ENCODE assay signal across 18 cellular contexts in the genomic region with DNA sequence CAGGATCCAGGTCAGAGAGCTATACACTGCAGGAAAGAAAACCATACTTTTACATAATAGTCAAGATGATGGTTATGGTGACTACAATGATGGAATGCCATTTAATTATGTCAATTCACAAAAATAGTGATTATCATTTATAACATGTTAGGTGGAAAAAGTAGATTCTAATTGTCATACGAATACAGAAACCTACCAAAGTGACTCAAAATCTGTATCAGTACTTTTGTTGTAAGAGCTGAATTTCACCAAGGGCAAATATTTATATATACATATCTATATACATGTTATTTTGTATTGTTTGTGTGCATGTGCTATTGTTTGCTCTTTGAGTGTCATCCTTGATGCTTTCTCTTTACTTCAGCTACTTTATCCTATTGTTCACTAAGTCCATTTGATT.
DNase-seq lines count a peak whose midpoint lies in the region; ATAC-seq, FAIRE-seq and TF ChIP-seq lines count a peak whose summit lies in the region.
"Had no signal": no experiment of that assay in that cellular context is flagged by ENCODE, and none has a peak within 500 bp of the region (broad histone marks: within the 10 kb centered on the region; RNA-seq: fewer than 3 reads in every experiment).

No MANE protein-coding gene starts in this region.

- H3K9me3 Mint-ChIP-seq in activated CD4-positive, alpha-beta memory T cell treated with anti-CD3 and anti-CD28 coated beads for 36 hours, result peaks cover 7% of the 10 kb centered on the region
- H3K9me3 Mint-ChIP-seq in activated CD4-positive, alpha-beta memory T cell treated with anti-CD3 and anti-CD28 coated beads, Interleukin-2, amount 10 ng/mL, durations not matched to agents 7 days and 5 days, result peaks cover 9% of the 10 kb centered on the region
- peaks cover 5% of the 10 kb centered on the region for H3K9me3 Mint-ChIP-seq in activated naive CD8-positive, alpha-beta T cell (ENCODE audit: low read depth)
- H3K9me3 Mint-ChIP-seq in activated naive CD8-positive, alpha-beta T cell treated with anti-CD3 and anti-CD28 coated beads for 36 hours, result peaks cover 15% of the 10 kb centered on the region
- H3K9me3 Mint-ChIP-seq in activated T-helper 17 cell treated with anti-CD3 and anti-CD28 coated beads, Interleukin-2, amount 50 U/mL, for 72 hours, result peaks cover 9% of the 10 kb centered on the region
- H3K9me3 Mint-ChIP-seq in stimulated activated effector memory CD8-positive, alpha-beta T cell treated with anti-CD3 and anti-CD28 coated beads, Interleukin-12 subunit alpha, Interleukin-12 subunit beta, amount 100 ng/mL, for 72 hours, result peaks cover 5% of the 10 kb centered on the region

- intact Hi-C loops in activated CD4-positive, alpha-beta memory T cell treated with anti-CD3 and anti-CD28 coated beads for 36 hours (cut with micrococcal nuclease), result loop anchor here (1.0 to 10.0 kb wide), 2 partner anchors 56 to 824 kb away; partner anchors contain the start of gene USP38

- peak overlapping the region; percentile 84 for H3K27ac Mint-ChIP-seq in activated CD4-positive, alpha-beta memory T cell treated with anti-CD3 and anti-CD28 coated beads for 36 hours
- H3K27ac Mint-ChIP-seq in activated CD4-positive, alpha-beta memory T cell treated with anti-CD3 and anti-CD28 coated beads, Interleukin-2, amount 10 ng/mL, durations not matched to agents 7 days and 5 days, result no peak overlapping the region
- H3K27ac Mint-ChIP-seq in activated naive CD8-positive, alpha-beta T cell, result peak overlapping the region; percentile 88
- no peak overlapping the region for H3K27ac Mint-ChIP-seq in activated naive CD8-positive, alpha-beta T cell treated with anti-CD3 and anti-CD28 coated beads for 36 hours
- H3K27ac Mint-ChIP-seq in activated T-helper 17 cell treated with anti-CD3 and anti-CD28 coated beads, Interleukin-2, amount 50 U/mL, for 72 hours, result peak overlapping the region; percentile 65
- no peak overlapping the region for H3K27ac Mint-ChIP-seq in stimulated activated effector memory CD8-positive, alpha-beta T cell treated with anti-CD3 and anti-CD28 coated beads, Interleukin-12 subunit alpha, Interleukin-12 subunit beta, amount 100 ng/mL, for 72 hours

- H3K4me1 Mint-ChIP-seq in activated CD4-positive, alpha-beta memory T cell treated with anti-CD3 and anti-CD28 coated beads for 36 hours (ENCODE audit: low read depth), result peaks cover 85% of the 10 kb centered on the region
- H3K4me1 Mint-ChIP-seq in activated CD4-positive, alpha-beta memory T cell treated with anti-CD3 and anti-CD28 coated beads, Interleukin-2, amount 10 ng/mL, durations not matched to agents 7 days and 5 days, result peaks cover 66% of the 10 kb centered on the region
- H3K4me1 Mint-ChIP-seq in activated naive CD8-positive, alpha-beta T cell (ENCODE audit: low read depth), result peaks cover 84% of the 10 kb centered on the region
- peaks cover 65% of the 10 kb centered on the region for H3K4me1 Mint-ChIP-seq in activated naive CD8-positive, alpha-beta T cell treated with anti-CD3 and anti-CD28 coated beads for 36 hours
- peaks cover 62% of the 10 kb centered on the region for H3K4me1 Mint-ChIP-seq in activated T-helper 17 cell treated with anti-CD3 and anti-CD28 coated beads, Interleukin-2, amount 50 U/mL, for 72 hours
- H3K4me1 Mint-ChIP-seq in stimulated activated effector memory CD8-positive, alpha-beta T cell treated with anti-CD3 and anti-CD28 coated beads, Interleukin-12 subunit alpha, Interleukin-12 subunit beta, amount 100 ng/mL, for 72 hours, result peaks cover 55% of the 10 kb centered on the region

- CTCF ChIA-PET in activated CD4-positive, alpha-beta memory T cell treated with anti-CD3 and anti-CD28 coated beads for 36 hours (lab: Charles Lee), result no interaction called here
- CTCF ChIA-PET in activated CD4-positive, alpha-beta memory T cell treated with anti-CD3 and anti-CD28 coated beads, Interleukin-2, amount 10 ng/mL, durations not matched to agents 7 days and 5 days (lab: Charles Lee), result no interaction called here

- no peak overlapping the region for H3K4me3 Mint-ChIP-seq in activated CD4-positive, alpha-beta memory T cell treated with anti-CD3 and anti-CD28 coated beads for 36 hours
- H3K4me3 Mint-ChIP-seq in activated CD4-positive, alpha-beta memory T cell treated with anti-CD3 and anti-CD28 coated beads, Interleukin-2, amount 10 ng/mL, durations not matched to agents 7 days and 5 days, result no peak overlapping the region
- peak overlapping the region; percentile 2 for H3K4me3 Mint-ChIP-seq in activated naive CD8-positive, alpha-beta T cell
- no peak overlapping the region for H3K4me3 Mint-ChIP-seq in activated naive CD8-positive, alpha-beta T cell treated with anti-CD3 and anti-CD28 coated beads for 36 hours
- H3K4me3 Mint-ChIP-seq in activated T-helper 17 cell treated with anti-CD3 and anti-CD28 coated beads, Interleukin-2, amount 50 U/mL, for 72 hours, result peak overlapping the region; percentile 81
- no peak overlapping the region for H3K4me3 Mint-ChIP-seq in stimulated activated effector memory CD8-positive, alpha-beta T cell treated with anti-CD3 and anti-CD28 coated beads, Interleukin-12 subunit alpha, Interleukin-12 subunit beta, amount 100 ng/mL, for 72 hours

- no peak for FAIRE-seq in GM12891 (lab: Jason Lieb, UNC)
- FAIRE-seq: A549 had no signal

- H3K36me3 Mint-ChIP-seq in activated CD4-positive, alpha-beta memory T cell treated with anti-CD3 and anti-CD28 coated beads for 36 hours, result peaks cover 22% of the 10 kb centered on the region
- peaks cover 34% of the 10 kb centered on the region for H3K36me3 Mint-ChIP-seq in activated CD4-positive, alpha-beta memory T cell treated with anti-CD3 and anti-CD28 coated beads, Interleukin-2, amount 10 ng/mL, durations not matched to agents 7 days and 5 days (ENCODE audit: low read depth)
- peaks cover 30% of the 10 kb centered on the region for H3K36me3 Mint-ChIP-seq in activated naive CD8-positive, alpha-beta T cell
- H3K36me3 Mint-ChIP-seq in activated naive CD8-positive, alpha-beta T cell treated with anti-CD3 and anti-CD28 coated beads for 36 hours, result peaks cover 63% of the 10 kb centered on the region
- peaks cover 37% of the 10 kb centered on the region for H3K36me3 Mint-ChIP-seq in activated T-helper 17 cell treated with anti-CD3 and anti-CD28 coated beads, Interleukin-2, amount 50 U/mL, for 72 hours (ENCODE audit: low read depth)
- H3K36me3 Mint-ChIP-seq in stimulated activated effector memory CD8-positive, alpha-beta T cell treated with anti-CD3 and anti-CD28 coated beads, Interleukin-12 subunit alpha, Interleukin-12 subunit beta, amount 100 ng/mL, for 72 hours, result peaks cover 14% of the 10 kb centered on the region

- no peaks in the 10 kb centered on the region for H3K27me3 Mint-ChIP-seq in activated CD4-positive, alpha-beta memory T cell treated with anti-CD3 and anti-CD28 coated beads for 36 hours
- no peaks in the 10 kb centered on the region for H3K27me3 Mint-ChIP-seq in activated CD4-positive, alpha-beta memory T cell treated with anti-CD3 and anti-CD28 coated beads, Interleukin-2, amount 10 ng/mL, durations not matched to agents 7 days and 5 days
- H3K27me3 Mint-ChIP-seq in activated naive CD8-positive, alpha-beta T cell, result no peaks in the 10 kb centered on the region
- H3K27me3 Mint-ChIP-seq in activated naive CD8-positive, alpha-beta T cell treated with anti-CD3 and anti-CD28 coated beads for 36 hours, result no peaks in the 10 kb centered on the region
- H3K27me3 Mint-ChIP-seq in activated T-helper 17 cell treated with anti-CD3 and anti-CD28 coated beads, Interleukin-2, amount 50 U/mL, for 72 hours, result no peaks in the 10 kb centered on the region

- DNase-seq in activated CD4-positive, alpha-beta memory T cell treated with anti-CD3 and anti-CD28 coated beads for 36 hours, result no peak
- DNase-seq in activated CD4-positive, alpha-beta memory T cell treated with anti-CD3 and anti-CD28 coated beads, Interleukin-2, amount 10 ng/mL, durations not matched to agents 7 days and 5 days, result no peak
- DNase-seq in activated naive CD8-positive, alpha-beta T cell treated with anti-CD3 and anti-CD28 coated beads for 36 hours, result no peak
- DNase-seq in stimulated activated effector memory CD8-positive, alpha-beta T cell treated with anti-CD3 and anti-CD28 coated beads, Interleukin-12 subunit alpha, Interleukin-12 subunit beta, amount 100 ng/mL, for 72 hours (ENCODE audit: low spot score in 2 of 2), result no peak
- no peak for DNase-seq in GM12891 (ENCODE audit: insufficient read length, low spot score)
- DNase-seq in T1000 (lab: John Stamatoyannopoulos, UW), result no peak
- DNase-seq: GM23248, KG1, MV-4-11, NCI-H1417, NCI-H187, NCI-H2107, NCI-H510A, NCI-H748 treated with DMSO at 0.1 percent for 48 hours, Right ventricle myocardium superior had no signal

- no peak for TF ChIP-seq POLR2A in GM12891 (IDR thresholded peaks at IDR 0.05; ENCODE audit: low read depth, low read length)

- POLR2A ChIA-PET in activated CD4-positive, alpha-beta memory T cell treated with anti-CD3 and anti-CD28 coated beads for 36 hours (lab: Charles Lee), result interaction anchor here (1.1 to 1.4 kb wide), 2 partner anchors 44 to 46 kb away, joined by 3 to 4 read pairs; no protein-coding TSS in a partner anchor
- POLR2A ChIA-PET in activated CD4-positive, alpha-beta memory T cell treated with anti-CD3 and anti-CD28 coated beads, Interleukin-2, amount 10 ng/mL, durations not matched to agents 7 days and 5 days (lab: Charles Lee), result interaction anchor here (1.0 kb wide), 1 partner anchor 46 kb away, joined by 6 read pairs; no protein-coding TSS in a partner anchor

- peak; percentile 45 for ATAC-seq in activated T-helper 17 cell treated with anti-CD3 and anti-CD28 coated beads, Interleukin-2, amount 50 U/mL, for 72 hours (replicated peaks)
- peak; percentile 51 for ATAC-seq in stimulated activated effector memory CD8-positive, alpha-beta T cell treated with anti-CD3 and anti-CD28 coated beads, Interleukin-12 subunit alpha, Interleukin-12 subunit beta, amount 100 ng/mL, for 72 hours
- ATAC-seq: A549 had no signal

TF ChIP-seq in GM12891, 5 proteins besides CTCF, POLR2A, EP300 and RAD21:
- TF ChIP-seq TAF1 (IDR thresholded peaks at IDR 0.05; ENCODE audit: low read depth, low read length) (no peak), POU2F2 (IDR thresholded peaks at IDR 0.05; ENCODE audit: low read depth, low read length) (no peak), PAX5 (IDR thresholded peaks at IDR 0.05; ENCODE audit: insufficient read depth, low read length, severe bottlenecking) (no peak), SPI1 (IDR thresholded peaks at IDR 0.05; ENCODE audit: low read depth, low read length) (no peak), POLR2AphosphoS5 (IDR thresholded peaks at IDR 0.05; ENCODE audit: low read depth, low read length) (no peak)

Comparison
In these comparisons a context has a peak if more than half of its experiments do, and no peak if none do; other contexts are left out.
1. H3K27ac Mint-ChIP-seq: peak in activated CD4-positive, alpha-beta memory T cell treated with anti-CD3 and anti-CD28 coated beads for 36 hours (single experiment), activated naive CD8-positive, alpha-beta T cell (single experiment) and activated T-helper 17 cell treated with anti-CD3 and anti-CD28 coated beads, Interleukin-2, amount 50 U/mL, for 72 hours (single experiment); none in activated CD4-positive, alpha-beta memory T cell treated with anti-CD3 and anti-CD28 coated beads, Interleukin-2, amount 10 ng/mL, durations not matched to agents 7 days and 5 days (single experiment), activated naive CD8-positive, alpha-beta T cell treated with anti-CD3 and anti-CD28 coated beads for 36 hours (single experiment) and stimulated activated effector memory CD8-positive, alpha-beta T cell treated with anti-CD3 and anti-CD28 coated beads, Interleukin-12 subunit alpha, Interleukin-12 subunit beta, amount 100 ng/mL, for 72 hours (single experiment).
2. H3K4me3 Mint-ChIP-seq: peak in activated naive CD8-positive, alpha-beta T cell (single experiment) and activated T-helper 17 cell treated with anti-CD3 and anti-CD28 coated beads, Interleukin-2, amount 50 U/mL, for 72 hours (single experiment); none in activated CD4-positive, alpha-beta memory T cell treated with anti-CD3 and anti-CD28 coated beads for 36 hours (single experiment), activated CD4-positive, alpha-beta memory T cell treated with anti-CD3 and anti-CD28 coated beads, Interleukin-2, amount 10 ng/mL, durations not matched to agents 7 days and 5 days (single experiment), activated naive CD8-positive, alpha-beta T cell treated with anti-CD3 and anti-CD28 coated beads for 36 hours (single experiment) and stimulated activated effector memory CD8-positive, alpha-beta T cell treated with anti-CD3 and anti-CD28 coated beads, Interleukin-12 subunit alpha, Interleukin-12 subunit beta, amount 100 ng/mL, for 72 hours (single experiment).